14 cellular contexts compared by ENCODE assay signal in genomic region chr9:91680998-91681397, GRCh38.
A peak's percentile ranks its signal among the peaks of the same experiment; 100 is the strongest.
DNase-seq lines count a peak whose midpoint lies in the region; ATAC-seq, FAIRE-seq and TF ChIP-seq lines count a peak whose summit lies in the region.
"Had no signal": no experiment of that assay in that cellular context is flagged by ENCODE, and none has a peak within 500 bp of the region (broad histone marks: within the 10 kb centered on the region; RNA-seq: fewer than 3 reads in every experiment).

No MANE protein-coding gene starts in this region.

- no peak overlapping the region for H3K18ac ChIP-seq in IMR-90 (ENCODE audit: low read depth, low read length)
- H3K18ac ChIP-seq in trophoblast cell (ENCODE audit: low read length) = no peak overlapping the region

- TF ChIP-seq RAD21 in IMR-90 (IDR thresholded peaks at IDR 0.05; ENCODE audit: low read length) = no peak

- H3K23ac ChIP-seq in IMR-90 (ENCODE audit: low read depth, low read length) (no peak overlapping the region), trophoblast cell (ENCODE audit: low read length) (no peak overlapping the region)

- H3K27ac ChIP-seq in IMR-90 (ENCODE audit: insufficient read depth, low read length) (no peak overlapping the region), astrocyte (ENCODE audit: low read depth, low read length) (no peak overlapping the region), trophoblast cell (ENCODE audit: low read depth, low read length) (no peak overlapping the region)
- H3K27ac ChIP-seq: 22Rv1; BLaER1 treated with 17β-estradiol and CSF1 and Interleukin-3, amounts not matched to agents 10 nM and 100 nM had no signal

- no peak overlapping the region for H3K56ac ChIP-seq in IMR-90 (ENCODE audit: extremely low read depth, insufficient read depth, low read length)

- H3K14ac ChIP-seq in IMR-90 (replicated peaks; ENCODE audit: low read depth, low read length) (no peak overlapping the region), trophoblast cell (ENCODE audit: low read length) (no peak overlapping the region)

- CTCF ChIA-PET in IMR-90 (lab: Yijun Ruan, JAX) = interaction anchor here (0.6 kb wide), 1 partner anchor 425 kb away, joined by 3 read pairs; no protein-coding TSS in a partner anchor

- no TSS peak for BruUV-seq in IMR-90 (replicated peaks; lab: Mats Ljungman, UMichigan)

- no peaks in the 10 kb centered on the region for H3K79me2 ChIP-seq in astrocyte (ENCODE audit: insufficient read depth, low read length)
- H3K79me2 ChIP-seq in trophoblast cell (ENCODE audit: control insufficient read depth, insufficient read depth, low read length, poor library complexity) = no peaks in the 10 kb centered on the region

- H4K20me1 ChIP-seq in IMR-90 (ENCODE audit: insufficient read depth, low read length) (no peaks in the 10 kb centered on the region), astrocyte (ENCODE audit: insufficient read depth, low read length) (no peaks in the 10 kb centered on the region)
- H4K20me1 ChIP-seq: BLaER1 treated with 17β-estradiol and CSF1 and Interleukin-3, amounts not matched to agents 10 nM and 100 nM had no signal

- intact Hi-C loops in IMR-90 (cut with micrococcal nuclease) = loop anchor here (1.0 to 2.0 kb wide), 3 partner anchors 260 to 766 kb away; no protein-coding TSS in a partner anchor

- POLR2A ChIA-PET in IMR-90 (lab: Charles Lee; ENCODE audit: unreplicated experiment) = no interaction called here

- no peak for FAIRE-seq in astrocyte (lab: Jason Lieb, UNC)
- FAIRE-seq: HepG2, HTR-8/SVneo had no signal

- no peaks in the 10 kb centered on the region for H3K27me3 Mint-ChIP-seq in astrocyte (ENCODE audit: low read depth, unreplicated experiment)

- H3K4me1 ChIP-seq in IMR-90 (ENCODE audit: control insufficient read depth, insufficient read depth, low read length) (peaks cover 11% of the 10 kb centered on the region), astrocyte (ENCODE audit: insufficient read depth, low read length) (no peaks in the 10 kb centered on the region), trophoblast cell (ENCODE audit: control insufficient read depth in 1 of 2, insufficient read depth in 2 of 2, low read length in 2 of 2) (peaks cover 10 to 19% of the 10 kb centered on the region in 2 experiments)

- no peak overlapping the region for H3K4me3 ChIP-seq in IMR-90 (ENCODE audit: insufficient read depth, low read depth, low read length)
- H3K4me3 ChIP-seq in astrocyte (ENCODE audit: insufficient read depth, low read depth, low read length) = no peak overlapping the region
- H3K4me3 ChIP-seq in trophoblast cell (ENCODE audit: low read depth, low read length) = no peak overlapping the region
- H3K4me3 ChIP-seq: BLaER1 treated with 17β-estradiol and CSF1 and Interleukin-3, amounts not matched to agents 10 nM and 100 nM had no signal

- no peaks in the 10 kb centered on the region for H3K9me1 ChIP-seq in IMR-90 (ENCODE audit: insufficient read depth, low read length)

- H3K79me1 ChIP-seq in IMR-90 (ENCODE audit: low read depth in 1 of 2, low read length in 2 of 2) = no peaks in the 10 kb centered on the region
- H3K79me1 ChIP-seq in trophoblast cell (ENCODE audit: low read length) = peaks cover 19% of the 10 kb centered on the region

- H3K4me3 Mint-ChIP-seq in astrocyte (ENCODE audit: unreplicated experiment) = no peak overlapping the region
- H3K4me3 Mint-ChIP-seq: CD4-positive, CD25-positive, alpha-beta regulatory T cell had no signal

- no peak overlapping the region for H3K9ac ChIP-seq in IMR-90 (ENCODE audit: low read depth, low read length)
- H3K9ac ChIP-seq in astrocyte (ENCODE audit: low read length) = peak overlapping the region; percentile 60
- H3K9ac ChIP-seq in trophoblast cell (ENCODE audit: low read length) = no peak overlapping the region
- H3K9ac ChIP-seq: BLaER1 treated with 17β-estradiol and CSF1 and Interleukin-3, amounts not matched to agents 10 nM and 100 nM had no signal

- peak overlapping the region; percentile 94 for H2BK12ac ChIP-seq in trophoblast cell (ENCODE audit: low read length)

- H3K4me2 ChIP-seq in IMR-90 (ENCODE audit: low read depth, low read length) (no peak overlapping the region), astrocyte (ENCODE audit: low read length) (peak overlapping the region; percentile 82), trophoblast cell (ENCODE audit: low read length) (no peak overlapping the region)

- WGBS in IMR-90 (ENCODE audit: extremely low coverage in 2 of 2, insufficient read length in 1 of 2), 2 experiments = 90% methylated on average over 7 of the region's 15 CpGs; no CpG with 5 or more reads in 1 of the 2 experiments
- WGBS in trophoblast cell (ENCODE audit: extremely low coverage, insufficient coverage, insufficient read length) = no CpG with 5 or more reads among the region's 15 CpGs

- H3K9me3 Mint-ChIP-seq in astrocyte (ENCODE audit: unreplicated experiment) = no peaks in the 10 kb centered on the region
- H3K9me3 Mint-ChIP-seq: GM23338 had no signal

- H3K27me3 ChIP-seq in IMR-90 (ENCODE audit: control insufficient read depth, insufficient read depth, low read length) = no peaks in the 10 kb centered on the region
- H3K27me3 ChIP-seq in astrocyte (ENCODE audit: insufficient read depth, low read length) = no peaks in the 10 kb centered on the region
- no peaks in the 10 kb centered on the region for H3K27me3 ChIP-seq in trophoblast cell (ENCODE audit: insufficient read depth, low read length)
- H3K27me3 ChIP-seq: BLaER1 treated with 17β-estradiol and CSF1 and Interleukin-3, amounts not matched to agents 10 nM and 100 nM had no signal

- H2BK5ac ChIP-seq in IMR-90 (ENCODE audit: low read depth, low read length, poor library complexity, severe bottlenecking) = no peak overlapping the region
- no peak overlapping the region for H2BK5ac ChIP-seq in trophoblast cell (ENCODE audit: low read depth, low read length, poor library complexity)

- TF ChIP-seq CTCF in IMR-90 (conservative IDR thresholded peaks at IDR 0.05; ENCODE audit: low read depth, low read length) (no peak), astrocyte (IDR thresholded peaks at IDR 0.05; ENCODE audit: insufficient read depth, low read depth, low read length) (no peak)

- no peak for TF ChIP-seq POLR2A in IMR-90 (IDR thresholded peaks at IDR 0.05; ENCODE audit: low read depth, low read length)

- H2BK120ac ChIP-seq in IMR-90 (ENCODE audit: low read depth, low read length) (no peak overlapping the region), trophoblast cell (ENCODE audit: insufficient read depth, low read length, poor library complexity) (peak overlapping the region; percentile 74)

- H2BK15ac ChIP-seq in IMR-90 (ENCODE audit: low read depth, low read length) = no peak overlapping the region

- H2AK9ac ChIP-seq in IMR-90 (replicated peaks; ENCODE audit: low read depth, low read length, poor library complexity) = no peak overlapping the region

- H2AFZ ChIP-seq in IMR-90 (replicated peaks; ENCODE audit: low read length, poor library complexity) (no peak overlapping the region), astrocyte (ENCODE audit: low read depth, low read length) (no peak overlapping the region), trophoblast cell (ENCODE audit: insufficient read depth, low read length, poor library complexity) (no peak overlapping the region)

- dilution Hi-C loops in IMR-90 (cut with HindIII; ENCODE audit: low sequenced_read_pairs, unreplicated experiment) = no loop called here

- H4K8ac ChIP-seq in IMR-90 (ENCODE audit: low read depth in 2 of 2, low read length in 2 of 2) = no peak overlapping the region
- peak overlapping the region; percentile 32 for H4K8ac ChIP-seq in trophoblast cell (ENCODE audit: low read depth, low read length)

- ATAC-seq in IMR-90 (ENCODE audit: low read depth) (no peak), GM18511 (IDR thresholded peaks at IDR 0.05; ENCODE audit: unreplicated experiment) (no peak)

- no peak overlapping the region for H2BK20ac ChIP-seq in IMR-90 (ENCODE audit: low read depth, low read length)

- peak overlapping the region; percentile 86; the same call in 1 of the 2 replicates for H2AK5ac ChIP-seq in IMR-90 (ENCODE audit: low read depth, low read length)
- H2AK5ac ChIP-seq in trophoblast cell (ENCODE audit: low read length) = peak overlapping the region; percentile 81

- H3K4me1 Mint-ChIP-seq in astrocyte (ENCODE audit: low read depth, unreplicated experiment) = peaks cover 27% of the 10 kb centered on the region

- H4K91ac ChIP-seq in IMR-90 (ENCODE audit: insufficient read depth, low read depth, low read length) = peak overlapping the region; percentile 44; the same call in 1 of the 2 replicates
- H4K91ac ChIP-seq in trophoblast cell (ENCODE audit: low read depth, low read length) = peak overlapping the region; percentile 25

- H4K12ac ChIP-seq in trophoblast cell (ENCODE audit: low read depth, low read length) = no peak overlapping the region

- DNase-seq in NCI-H2227 (lab: John Stamatoyannopoulos, UW; ENCODE audit: unreplicated experiment) (peak; percentile 29), NCI-H2227 treated with DMSO at 0.1 percent for 48 hours (lab: John Stamatoyannopoulos, UW) (no peak), IMR-90 (no peak), astrocyte (ENCODE audit: low read depth) (no peak), trophoblast cell (no peak), HuH-7 (ENCODE audit: low spot score) (no peak)
- DNase-seq in stimulated activated CD4-positive, alpha-beta T cell treated with anti-CD3 and anti-CD28 coated beads, Interleukin-4, amount 100 ng/mL, for 24 hours = no peak

- H3K4ac ChIP-seq in IMR-90 (ENCODE audit: low read depth, low read length) (no peak overlapping the region), trophoblast cell (ENCODE audit: low read depth, low read length) (no peak overlapping the region)

- H3K27ac Mint-ChIP-seq in astrocyte (ENCODE audit: unreplicated experiment) = no peak overlapping the region
- H3K27ac Mint-ChIP-seq: CD4-positive, CD25-positive, alpha-beta regulatory T cell; GM23338 had no signal

- H4K5ac ChIP-seq in IMR-90 (ENCODE audit: low read depth, low read length) = no peak overlapping the region

- H3K36me3 ChIP-seq in IMR-90 (ENCODE audit: control insufficient read depth, insufficient read depth, low read length) (no peaks in the 10 kb centered on the region), astrocyte (ENCODE audit: insufficient read depth, low read length) (no peaks in the 10 kb centered on the region), trophoblast cell (ENCODE audit: control insufficient read depth in 1 of 2, insufficient read depth in 2 of 2, low read length in 2 of 2) (no peaks in the 10 kb centered on the region)
- H3K36me3 ChIP-seq: BLaER1 treated with 17β-estradiol and CSF1 and Interleukin-3, amounts not matched to agents 10 nM and 100 nM had no signal

- H3K36me3 Mint-ChIP-seq in astrocyte (ENCODE audit: low read depth, unreplicated experiment) = no peaks in the 10 kb centered on the region
- H3K36me3 Mint-ChIP-seq: CD4-positive, CD25-positive, alpha-beta regulatory T cell had no signal

- H3K9me3 ChIP-seq in IMR-90 (ENCODE audit: control insufficient read depth, insufficient read depth, low read length) (no peaks in the 10 kb centered on the region), astrocyte (ENCODE audit: insufficient read depth, low read depth, low read length) (no peaks in the 10 kb centered on the region), trophoblast cell (ENCODE audit: insufficient read depth, low read depth, low read length) (no peaks in the 10 kb centered on the region)

- in situ Hi-C loops in IMR-90 (cut with MboI; ENCODE audit: low sequenced_read_pairs) = loop anchor here (5.0 kb wide), 1 partner anchor 764 kb away; no protein-coding TSS in a partner anchor

TF ChIP-seq in IMR-90, 13 proteins besides CTCF, POLR2A, EP300 and RAD21:
- TF ChIP-seq MAFK (IDR thresholded peaks at IDR 0.05; ENCODE audit: low read depth, low read length) = no peak
